In the genomic region with DNA sequence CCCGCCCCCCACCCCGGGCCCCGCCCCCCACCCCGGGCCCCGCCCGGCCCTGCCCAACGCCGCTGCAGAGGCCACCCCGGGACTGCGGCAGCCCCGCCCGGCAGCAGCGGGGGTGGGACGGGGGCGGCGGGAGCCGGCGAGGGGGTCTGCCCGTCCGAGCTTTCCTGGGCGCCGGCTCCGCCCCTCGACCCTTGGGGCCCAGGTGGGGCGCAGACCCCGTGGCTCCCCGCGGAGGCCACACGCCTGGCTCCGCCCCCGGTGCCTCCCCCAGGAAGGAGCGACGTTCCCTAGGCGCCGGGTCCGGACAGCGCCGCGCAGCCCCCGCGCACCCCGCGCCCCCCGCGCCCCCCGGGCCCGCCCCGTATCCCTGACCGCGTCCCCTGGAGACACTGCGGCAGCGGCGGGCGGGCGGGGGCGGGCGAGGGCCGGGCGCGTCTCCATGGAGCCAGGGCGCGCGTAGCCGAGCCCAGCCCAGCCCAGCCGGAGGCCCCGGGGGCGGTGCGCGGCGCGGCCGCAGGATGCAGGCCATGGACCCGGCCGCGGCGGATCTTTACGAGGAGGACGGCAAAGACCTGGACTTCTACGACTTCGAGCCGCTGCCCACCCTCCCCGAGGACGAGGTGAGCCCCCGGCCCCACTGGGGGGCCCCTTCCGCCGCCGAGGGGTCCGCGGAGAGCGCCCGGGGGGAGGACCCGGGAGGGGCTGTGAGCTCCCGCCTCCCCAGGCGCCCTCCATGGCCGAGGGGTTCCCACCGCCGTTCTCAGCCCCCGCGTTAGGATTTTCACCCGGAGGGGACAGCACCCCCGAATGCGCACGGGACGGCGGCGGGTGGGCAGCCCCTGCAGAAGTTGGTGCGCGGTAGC, we compare ENCODE assay signal across 1 cellular context.
A peak's percentile ranks its signal among the peaks of the same experiment; 100 is the strongest.
TF ChIP-seq lines count a peak whose summit lies in the region.

A gene with protein sequence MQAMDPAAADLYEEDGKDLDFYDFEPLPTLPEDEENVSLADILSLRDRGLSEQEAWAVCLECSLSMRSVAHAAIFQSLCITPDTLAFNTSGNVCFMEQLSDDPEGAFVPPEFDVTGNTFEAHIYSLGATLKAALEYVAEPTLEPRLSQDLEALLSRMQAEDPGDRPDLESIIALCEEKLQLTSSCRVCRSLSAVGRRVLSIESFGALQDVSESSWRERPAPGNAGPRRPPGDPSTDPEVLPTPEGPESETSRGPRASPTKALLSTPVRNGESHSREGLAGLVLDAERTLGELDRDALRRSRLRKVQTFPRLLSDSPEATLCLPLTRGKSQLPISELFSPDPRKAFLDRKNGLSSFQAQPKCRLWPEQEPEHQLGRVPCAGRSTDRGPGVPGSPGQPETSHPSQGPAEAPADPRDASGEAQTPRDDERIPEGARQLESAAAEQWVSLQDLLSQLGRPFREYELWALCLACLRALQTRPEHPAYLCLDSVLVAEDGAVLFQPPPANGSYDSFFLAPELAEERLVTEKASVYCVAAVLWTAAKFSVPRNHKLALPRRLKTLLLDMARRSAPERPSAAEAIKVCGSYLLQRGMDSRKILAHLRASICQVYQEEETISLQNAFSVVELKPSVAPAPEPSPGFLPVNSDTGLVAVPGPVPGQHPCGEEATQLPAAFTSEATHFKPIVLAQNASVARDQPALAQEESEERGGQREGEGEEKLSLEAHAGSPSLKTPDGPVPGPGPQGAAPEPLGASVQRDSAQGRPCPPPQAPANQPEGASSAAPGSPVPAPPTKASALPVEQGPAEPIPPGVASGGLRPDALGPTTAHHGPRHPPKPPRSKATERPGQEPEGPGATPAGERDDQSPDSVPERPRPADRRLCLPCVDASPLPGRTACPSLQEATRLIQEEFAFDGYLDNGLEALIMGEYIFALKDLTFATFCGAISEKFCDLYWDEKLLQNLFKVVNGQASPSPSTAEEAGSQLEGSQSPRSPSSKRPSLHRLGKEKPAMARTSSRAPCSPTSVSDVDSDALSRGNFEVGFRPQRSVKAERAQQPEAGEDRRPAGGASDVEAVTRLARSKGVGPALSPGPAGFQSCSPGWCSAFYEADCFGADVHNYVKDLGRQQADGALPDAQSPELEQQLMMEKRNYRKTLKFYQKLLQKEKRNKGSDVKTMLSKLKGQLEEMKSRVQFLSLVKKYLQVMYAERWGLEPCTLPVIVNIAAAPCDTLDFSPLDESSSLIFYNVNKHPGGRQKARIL (N-terminal part only) (plus strand): TSS at position 270 of the 863 bp plus-strand sequence. CDS start 249 bp downstream, at position 519.

TF ChIP-seq in K562, 482 proteins besides CTCF, POLR2A, EP300 and RAD21:
- TF ChIP-seq GATA2 (CRISPR knock-in tag; IDR thresholded peaks at IDR 0.05) (no peak), NFE2 (IDR thresholded peaks at IDR 0.05; ENCODE audit: low read depth) (no peak), DPF2 (IDR thresholded peaks at IDR 0.05) (no peak), CXXC5 (CRISPR knock-in tag; IDR thresholded peaks at IDR 0.05) (peak; percentile 26; the same call in 1 of the 2 replicates), STAT5A (IDR thresholded peaks at IDR 0.05; ENCODE audit: borderline replicate concordance, low read length) (no peak), CREBBP (IDR thresholded peaks at IDR 0.05; ENCODE audit: low read depth, low read length) (no peak), ZBTB7A (IDR thresholded peaks at IDR 0.05; ENCODE audit: borderline replicate concordance, control insufficient read depth, low read depth, low read length) (peak; percentile 72; the same call in 1 of the 2 replicates), HDAC3 (IDR thresholded peaks at IDR 0.05; ENCODE audit: borderline replicate concordance, partially characterized antibody) (no peak), GABPA (tag; conservative IDR thresholded peaks at IDR 0.05; ENCODE audit: low read depth) (0 out of 2 replicates have a peak, but pooled peaks have one; percentile 33), CCAR2 (IDR thresholded peaks at IDR 0.05; ENCODE audit: low read depth, low read length) (no peak), BCOR (IDR thresholded peaks at IDR 0.05) (no peak), ZNF311 (CRISPR knock-in tag; IDR thresholded peaks at IDR 0.05) (no peak), BMI1 (IDR thresholded peaks at IDR 0.05; ENCODE audit: low read length) (no peak)
- TF ChIP-seq, protein P1, sequence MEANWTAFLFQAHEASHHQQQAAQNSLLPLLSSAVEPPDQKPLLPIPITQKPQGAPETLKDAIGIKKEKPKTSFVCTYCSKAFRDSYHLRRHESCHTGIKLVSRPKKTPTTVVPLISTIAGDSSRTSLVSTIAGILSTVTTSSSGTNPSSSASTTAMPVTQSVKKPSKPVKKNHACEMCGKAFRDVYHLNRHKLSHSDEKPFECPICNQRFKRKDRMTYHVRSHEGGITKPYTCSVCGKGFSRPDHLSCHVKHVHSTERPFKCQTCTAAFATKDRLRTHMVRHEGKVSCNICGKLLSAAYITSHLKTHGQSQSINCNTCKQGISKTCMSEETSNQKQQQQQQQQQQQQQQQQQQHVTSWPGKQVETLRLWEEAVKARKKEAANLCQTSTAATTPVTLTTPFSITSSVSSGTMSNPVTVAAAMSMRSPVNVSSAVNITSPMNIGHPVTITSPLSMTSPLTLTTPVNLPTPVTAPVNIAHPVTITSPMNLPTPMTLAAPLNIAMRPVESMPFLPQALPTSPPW (CRISPR knock-in tag; IDR thresholded peaks at IDR 0.05) = peak; percentile 83
- TF ChIP-seq, protein P2, sequence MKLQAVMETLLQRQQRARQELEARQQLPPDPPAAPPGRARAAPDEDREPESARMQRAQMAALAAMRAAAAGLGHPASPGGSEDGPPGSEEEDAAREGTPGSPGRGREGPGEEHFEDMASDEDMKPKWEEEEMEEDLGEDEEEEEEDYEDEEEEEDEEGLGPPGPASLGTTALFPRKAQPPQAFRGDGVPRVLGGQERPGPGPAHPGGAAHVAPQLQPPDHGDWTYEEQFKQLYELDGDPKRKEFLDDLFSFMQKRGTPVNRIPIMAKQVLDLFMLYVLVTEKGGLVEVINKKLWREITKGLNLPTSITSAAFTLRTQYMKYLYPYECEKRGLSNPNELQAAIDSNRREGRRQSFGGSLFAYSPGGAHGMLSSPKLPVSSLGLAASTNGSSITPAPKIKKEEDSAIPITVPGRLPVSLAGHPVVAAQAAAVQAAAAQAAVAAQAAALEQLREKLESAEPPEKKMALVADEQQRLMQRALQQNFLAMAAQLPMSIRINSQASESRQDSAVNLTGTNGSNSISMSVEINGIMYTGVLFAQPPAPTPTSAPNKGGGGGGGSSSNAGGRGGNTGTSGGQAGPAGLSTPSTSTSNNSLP (IDR thresholded peaks at IDR 0.05; ENCODE audit: borderline replicate concordance, low read depth, low read length) = no peak
- TF ChIP-seq, protein P3, sequence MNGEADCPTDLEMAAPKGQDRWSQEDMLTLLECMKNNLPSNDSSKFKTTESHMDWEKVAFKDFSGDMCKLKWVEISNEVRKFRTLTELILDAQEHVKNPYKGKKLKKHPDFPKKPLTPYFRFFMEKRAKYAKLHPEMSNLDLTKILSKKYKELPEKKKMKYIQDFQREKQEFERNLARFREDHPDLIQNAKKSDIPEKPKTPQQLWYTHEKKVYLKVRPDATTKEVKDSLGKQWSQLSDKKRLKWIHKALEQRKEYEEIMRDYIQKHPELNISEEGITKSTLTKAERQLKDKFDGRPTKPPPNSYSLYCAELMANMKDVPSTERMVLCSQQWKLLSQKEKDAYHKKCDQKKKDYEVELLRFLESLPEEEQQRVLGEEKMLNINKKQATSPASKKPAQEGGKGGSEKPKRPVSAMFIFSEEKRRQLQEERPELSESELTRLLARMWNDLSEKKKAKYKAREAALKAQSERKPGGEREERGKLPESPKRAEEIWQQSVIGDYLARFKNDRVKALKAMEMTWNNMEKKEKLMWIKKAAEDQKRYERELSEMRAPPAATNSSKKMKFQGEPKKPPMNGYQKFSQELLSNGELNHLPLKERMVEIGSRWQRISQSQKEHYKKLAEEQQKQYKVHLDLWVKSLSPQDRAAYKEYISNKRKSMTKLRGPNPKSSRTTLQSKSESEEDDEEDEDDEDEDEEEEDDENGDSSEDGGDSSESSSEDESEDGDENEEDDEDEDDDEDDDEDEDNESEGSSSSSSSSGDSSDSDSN (IDR thresholded peaks at IDR 0.05; ENCODE audit: borderline replicate concordance in 1 of 2, low read depth in 2 of 2, low read length in 2 of 2) = peak in 1 of 2 experiments; percentile 41; a peak in 1 of 4 replicates
